20 cellular contexts compared by ENCODE assay signal in the genomic region with DNA sequence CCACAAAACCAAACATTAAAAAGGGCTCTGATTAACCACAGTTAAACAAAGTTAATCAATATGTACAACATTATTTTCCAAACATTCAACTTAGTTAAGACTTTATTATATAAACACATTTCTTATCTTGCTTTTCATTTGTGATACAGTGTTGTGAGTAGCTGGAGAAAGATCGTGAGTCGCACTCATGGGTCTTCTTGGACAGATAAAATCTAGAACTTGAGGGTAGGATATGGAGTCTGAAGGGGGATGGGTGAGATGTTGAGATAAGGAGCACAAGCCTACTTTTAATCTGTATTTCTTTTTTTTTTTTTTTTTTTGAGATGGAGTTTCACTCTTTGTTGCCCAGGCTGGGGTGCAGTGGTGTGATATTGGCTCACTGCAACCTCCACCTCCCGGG.
"Had no signal": no experiment of that assay in that cellular context is flagged by ENCODE, and none has a peak within 500 bp of the region (broad histone marks: within the 10 kb centered on the region; RNA-seq: fewer than 3 reads in every experiment).

No MANE protein-coding gene starts in this region.

- H3K36me3 ChIP-seq: adrenal gland, left lung, neural progenitor cell, right lobe of liver, tibial nerve had no signal

- H3K27me3 ChIP-seq: adrenal gland, left lung, neural progenitor cell, right lobe of liver, tibial nerve had no signal

- ATAC-seq: effector memory CD8-positive, alpha-beta T cell had no signal

- DNase-seq: activated CD4-positive, alpha-beta T cell treated with anti-CD3 and anti-CD28 coated beads, Interleukin-2, amount 50 U/mL, for 1 hour; activated CD4-positive, CD25-positive, alpha-beta regulatory T cell treated with anti-CD3 and anti-CD28 coated beads, Interleukin-2, amount 50 U/mL, for 72 hours; activated gamma-delta T cell; effector memory CD8-positive, alpha-beta T cell; foreskin melanocyte; head of caudate nucleus; left lung; naive thymus-derived CD4-positive, alpha-beta T cell; stimulated activated CD4-positive, alpha-beta T cell treated with anti-CD3 and anti-CD28 coated beads, Interleukin-15, amount 100 ng/mL, for 24 hours; stimulated activated CD4-positive, alpha-beta T cell treated with anti-CD3 and anti-CD28 coated beads, Interleukin-2, amount 100 ng/mL, for 48 hours had no signal

- H3K27ac Mint-ChIP-seq: activated naive CD4-positive, alpha-beta T cell treated with anti-CD3 and anti-CD28 coated beads, Interleukin-2, amount 50 U/mL, for 24 hours; effector memory CD8-positive, alpha-beta T cell; naive thymus-derived CD4-positive, alpha-beta T cell; neural progenitor cell; stimulated activated naive CD8-positive, alpha-beta T cell treated with anti-CD3 and anti-CD28 coated beads, Interleukin-15, Interleukin-2, amounts not matched to agents 100 ng/mL and 50 ng/mL, for 24 hours had no signal

- H3K9me3 Mint-ChIP-seq: activated naive CD4-positive, alpha-beta T cell treated with anti-CD3 and anti-CD28 coated beads, Interleukin-2, amount 50 U/mL, for 24 hours; effector memory CD8-positive, alpha-beta T cell; naive thymus-derived CD4-positive, alpha-beta T cell; stimulated activated naive CD8-positive, alpha-beta T cell treated with anti-CD3 and anti-CD28 coated beads, Interleukin-15, Interleukin-2, amounts not matched to agents 100 ng/mL and 50 ng/mL, for 24 hours had no signal

- H3K4me3 ChIP-seq: adrenal gland, left lung, neural progenitor cell, right lobe of liver, tibial nerve had no signal

- H3K4me3 Mint-ChIP-seq: activated naive CD4-positive, alpha-beta T cell treated with anti-CD3 and anti-CD28 coated beads, Interleukin-2, amount 50 U/mL, for 24 hours; effector memory CD8-positive, alpha-beta T cell; naive thymus-derived CD4-positive, alpha-beta T cell; neural progenitor cell; stimulated activated naive CD8-positive, alpha-beta T cell treated with anti-CD3 and anti-CD28 coated beads, Interleukin-15, Interleukin-2, amounts not matched to agents 100 ng/mL and 50 ng/mL, for 24 hours had no signal

- H3K36me3 Mint-ChIP-seq: naive thymus-derived CD4-positive, alpha-beta T cell had no signal

- H2AFZ ChIP-seq: neural progenitor cell had no signal

- FAIRE-seq: bronchial epithelial cell, small intestine, urothelium cell line had no signal

- H3K27me3 Mint-ChIP-seq: activated naive CD4-positive, alpha-beta T cell treated with anti-CD3 and anti-CD28 coated beads, Interleukin-2, amount 50 U/mL, for 24 hours; stimulated activated naive CD8-positive, alpha-beta T cell treated with anti-CD3 and anti-CD28 coated beads, Interleukin-15, Interleukin-2, amounts not matched to agents 100 ng/mL and 50 ng/mL, for 24 hours had no signal

- H3K9ac ChIP-seq: neural progenitor cell had no signal

- H3K4me1 ChIP-seq: neural progenitor cell had no signal

- H3K4me1 Mint-ChIP-seq: neural progenitor cell had no signal

- H3K4me2 ChIP-seq: neural progenitor cell had no signal

- H3K9me3 ChIP-seq: adrenal gland, left lung, right lobe of liver, tibial nerve had no signal

- H3K27ac ChIP-seq: adrenal gland, left lung, neural progenitor cell, tibial nerve, VCaP had no signal
